ENCODE assay signal across 15 cellular contexts in genomic region chr22:30717331-30717921, GRCh38.
DNase-seq lines count a peak whose midpoint lies in the region; ATAC-seq, FAIRE-seq and TF ChIP-seq lines count a peak whose summit lies in the region.
"Had no signal": no experiment of that assay in that cellular context is flagged by ENCODE, and none has a peak within 500 bp of the region (broad histone marks: within the 10 kb centered on the region; RNA-seq: fewer than 3 reads in every experiment).

No MANE protein-coding gene starts in this region.

- DNase-seq in H54 (ENCODE audit: insufficient read length, low spot score) (peak; percentile 21), amniotic epithelial cell (ENCODE audit: low read depth) (peak; percentile 66), hepatic stellate cell (ENCODE audit: low spot score) (peak; percentile 54), DMS153 treated with DMSO at 0.1 percent for 48 hours (lab: John Stamatoyannopoulos, UW; ENCODE audit: unreplicated experiment) (no peak), NCI-H2171 treated with DMSO at 0.1 percent for 48 hours (lab: John Stamatoyannopoulos, UW) (no peak), GM13976 (ENCODE audit: low spot score) (no peak)
- DNase-seq: activated T-cell treated with anti-CD3 and anti-CD28 coated beads for 4 hours; CD4-positive, alpha-beta memory T cell; colonic mucosa; NCI-H69; stimulated activated CD4-positive, alpha-beta T cell treated with anti-CD3 and anti-CD28 coated beads, Interleukin-2, amount 100 ng/mL, for 48 hours; T-helper 17 cell had no signal

- H3K79me2 ChIP-seq in ACC112 (ENCODE audit: control insufficient read depth, insufficient read depth, low read length, unreplicated experiment) = no peaks in the 10 kb centered on the region

- peak overlapping the region; percentile 80 for H3K27ac ChIP-seq in ACC112 (ENCODE audit: low read depth, low read length)
- H3K27ac ChIP-seq: colonic mucosa had no signal

- peak; percentile 27 for FAIRE-seq in H54 (lab: Jason Lieb, UNC)
- FAIRE-seq: GM18507 had no signal

- TF ChIP-seq POLR2A in H54 (IDR thresholded peaks at IDR 0.05; ENCODE audit: low read depth, low read length) = no peak

- H3K4me1 ChIP-seq in ACC112 (ENCODE audit: control insufficient read depth, insufficient read depth, low read length, unreplicated experiment) = peaks cover 21% of the 10 kb centered on the region
- H3K4me1 ChIP-seq: colonic mucosa had no signal

- in situ Hi-C loops in GM13976 (cut with MboI; ENCODE audit: low sequenced_read_pairs, unreplicated experiment) = no loop called here

- no peak overlapping the region for H2AFZ ChIP-seq in ACC112 (ENCODE audit: low read length, unreplicated experiment)

- no peak for TF ChIP-seq CTCF in GM13976 (IDR thresholded peaks at IDR 0.05; ENCODE audit: borderline replicate concordance, control extremely low read depth, extremely low read depth, insufficient read depth, missing control alignments)

- no peaks in the 10 kb centered on the region for H3K36me3 ChIP-seq in ACC112 (ENCODE audit: insufficient read depth, low read length)
- H3K36me3 ChIP-seq: colonic mucosa had no signal

- no peak for ATAC-seq in GM21447 (IDR thresholded peaks at IDR 0.05; ENCODE audit: unreplicated experiment)
- ATAC-seq: T-helper 17 cell had no signal

- no peaks in the 10 kb centered on the region for H3K27me3 ChIP-seq in ACC112 (ENCODE audit: insufficient read depth, low read length)
- H3K27me3 ChIP-seq: colonic mucosa had no signal

- H3K4me3 ChIP-seq in ACC112 (ENCODE audit: low read depth, low read length) = no peak overlapping the region
- H3K4me3 ChIP-seq: colonic mucosa had no signal

Comparison
In these comparisons a context has a peak if more than half of its experiments do, and no peak if none do; other contexts are left out.
1. DNase-seq: peak in H54 (single experiment), amniotic epithelial cell (single experiment) and hepatic stellate cell (single experiment); none in DMS153 treated with DMSO at 0.1 percent for 48 hours (single experiment), NCI-H2171 treated with DMSO at 0.1 percent for 48 hours (single experiment) and GM13976 (single experiment).